10 cellular contexts compared by ENCODE assay signal in the genomic region with DNA sequence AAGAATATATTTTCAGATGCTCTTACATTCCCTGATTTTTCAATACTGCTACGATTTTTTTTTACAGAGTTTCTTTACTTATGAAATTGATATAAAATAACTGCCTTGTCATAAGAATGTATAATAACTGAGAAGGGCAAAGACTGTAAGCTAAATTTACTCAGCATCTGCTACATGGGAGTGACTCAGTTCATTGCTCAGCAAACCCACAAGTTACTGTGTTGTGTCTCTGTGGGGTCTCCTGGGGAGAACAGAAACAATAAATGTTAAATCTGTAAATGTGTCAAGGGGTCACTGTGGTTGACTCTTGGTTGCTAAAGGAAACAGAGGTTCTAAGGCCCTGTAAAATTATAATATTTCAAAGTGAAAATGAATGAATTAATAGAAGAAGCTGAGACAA.
DNase-seq lines count a peak whose midpoint lies in the region; ATAC-seq and TF ChIP-seq lines count a peak whose summit lies in the region.
"Had no signal": no experiment of that assay in that cellular context is flagged by ENCODE, and none has a peak within 500 bp of the region (broad histone marks: within the 10 kb centered on the region; RNA-seq: fewer than 3 reads in every experiment).

No MANE protein-coding gene starts in this region.

- H3K4me2 ChIP-seq in KMS-11 (peak overlapping the region; percentile 91), Karpas-422 (ENCODE audit: low read depth, low read length, poor library complexity, severe bottlenecking) (no peak overlapping the region)

- H3K9me2 ChIP-seq in Karpas-422 (replicated peaks; ENCODE audit: insufficient read depth, low read length): no peaks in the 10 kb centered on the region

- H2AFZ ChIP-seq in KMS-11 (ENCODE audit: low read depth): no peak overlapping the region
- no peak overlapping the region for H2AFZ ChIP-seq in Karpas-422 (ENCODE audit: low read length)

- peak overlapping the region; percentile 58 for H3K27ac ChIP-seq in KMS-11
- H3K27ac ChIP-seq in stomach: no peak overlapping the region
- H3K27ac ChIP-seq in Karpas-422 (ENCODE audit: low read length): no peak overlapping the region
- H3K27ac ChIP-seq: HL-60 had no signal

- WGBS in stomach, 5 donors: 57 to 79% (median 76%) methylated on average over 1 of the region's 1 CpG

- H3K4me1 ChIP-seq in KMS-11 (ENCODE audit: low read depth, poor library complexity, severe bottlenecking) (peaks cover 72% of the 10 kb centered on the region), stomach (peaks cover 0 to 10% (median 5%) of the 10 kb centered on the region in 4 donors), Karpas-422 (ENCODE audit: low read length) (no peaks in the 10 kb centered on the region)

- H3K9me3 ChIP-seq in stomach: no peaks in the 10 kb centered on the region
- no peaks in the 10 kb centered on the region for H3K9me3 ChIP-seq in Karpas-422 (ENCODE audit: low read length)

- no peaks in the 10 kb centered on the region for H4K20me1 ChIP-seq in KMS-11 (ENCODE audit: insufficient read depth)
- H4K20me1 ChIP-seq in Karpas-422 (ENCODE audit: insufficient read depth, low read depth, low read length): no peaks in the 10 kb centered on the region

- no peaks in the 10 kb centered on the region for H3K79me2 ChIP-seq in KMS-11 (ENCODE audit: insufficient read depth, low read depth)
- no peaks in the 10 kb centered on the region for H3K79me2 ChIP-seq in Karpas-422 (ENCODE audit: low read length)

- TF ChIP-seq EP300 in stomach (IDR thresholded peaks at IDR 0.05): no peak

- H3K36me3 ChIP-seq in KMS-11 (ENCODE audit: insufficient read depth) (no peaks in the 10 kb centered on the region), stomach (no peaks in the 10 kb centered on the region), Karpas-422 (ENCODE audit: insufficient read depth, low read length) (no peaks in the 10 kb centered on the region)

- TF ChIP-seq CTCF in KMS-11 (conservative IDR thresholded peaks at IDR 0.05; ENCODE audit: low read depth, low read length) (no peak), fibroblast of villous mesenchyme (IDR thresholded peaks at IDR 0.05; ENCODE audit: insufficient read depth, low read depth, low read length) (no peak), stomach (IDR thresholded peaks at IDR 0.05) (no peak)

- intact Hi-C loops in stomach (cut with DNase I; ENCODE audit: low total_unique reads): no loop called here

- H3K27me3 ChIP-seq in KMS-11 (ENCODE audit: insufficient read depth, low read depth) (no peaks in the 10 kb centered on the region), stomach (no peaks in the 10 kb centered on the region), Karpas-422 (ENCODE audit: low read length) (no peaks in the 10 kb centered on the region)

- no peak for TF ChIP-seq POLR2A in stomach (IDR thresholded peaks at IDR 0.05)

- ATAC-seq in GM21576 (IDR thresholded peaks at IDR 0.05; ENCODE audit: unreplicated experiment): peak; percentile 65
- ATAC-seq in GM21526 (IDR thresholded peaks at IDR 0.05; ENCODE audit: low FRiP score, unreplicated experiment): no peak
- ATAC-seq: sciatic nerve had no signal

- peak overlapping the region; percentile 29; the same call in 1 of the 2 replicates for H3K9ac ChIP-seq in KMS-11
- no peak overlapping the region for H3K9ac ChIP-seq in Karpas-422 (ENCODE audit: low read length)

- DNase-seq in GM04504 (ENCODE audit: low read depth) (peak; percentile 66), fibroblast of villous mesenchyme (ENCODE audit: low read depth) (peak; percentile 28), stomach (no peak), NCI-H187 (lab: John Stamatoyannopoulos, UW) (no peak), Karpas-422 (no peak)

- peak overlapping the region; percentile 73 for H3K4me3 ChIP-seq in KMS-11 (IDR thresholded peaks at IDR 0.05; ENCODE audit: insufficient read depth, low read depth, low read length)
- no peak overlapping the region for H3K4me3 ChIP-seq in fibroblast of villous mesenchyme (ENCODE audit: low read depth, low read length)
- H3K4me3 ChIP-seq in stomach: no peak overlapping the region
- no peak overlapping the region for H3K4me3 ChIP-seq in Karpas-422 (ENCODE audit: low read length)

Comparison
In these comparisons a context has a peak if more than half of its experiments do, and no peak if none do; other contexts are left out.
1. DNase-seq: peak in GM04504 (single experiment) and fibroblast of villous mesenchyme (single experiment); none in stomach (single experiment), NCI-H187 (0 of 2) and Karpas-422 (single experiment).